ENCODE assay signal across 8 cellular contexts in genomic region chr12:10211975-10212622, GRCh38. TPM values are rescaled to one million over a fixed set of nuclear protein-coding genes. Genes with fewer than 3 reads are reported as not detected.
A peak's percentile ranks its signal among the peaks of the same experiment; 100 is the strongest.
DNase-seq lines count a peak whose midpoint lies in the region; ATAC-seq and TF ChIP-seq lines count a peak whose summit lies in the region.

No MANE protein-coding gene starts in this region.

- H3K9me2 ChIP-seq in DOHH2 (replicated peaks; ENCODE audit: control insufficient read depth, low read length) = no peaks in the 10 kb centered on the region

- H3K27ac ChIP-seq in DOHH2 (ENCODE audit: low read depth, low read length) (no peak overlapping the region), ascending aorta (peak overlapping the region; percentile 99 to 100), left ventricle myocardium inferior (replicated peaks) (peak overlapping the region; percentile 99), transverse colon (peak overlapping the region; percentile 97 to 98 (median 98))

- in situ Hi-C loops in transverse colon (cut with MboI; ENCODE audit: low pct_ligation_motif_present in 1 of 4, low pct_unique_long_range_greater_than_20kb in 1 of 4, low sequenced_read_pairs in 3 of 4) = no loop called here

- H3K27me3 ChIP-seq in DOHH2 (ENCODE audit: control insufficient read depth, low read length) = peaks cover 41% of the 10 kb centered on the region
- H3K27me3 ChIP-seq in ascending aorta = no peaks in the 10 kb centered on the region
- H3K27me3 ChIP-seq in left ventricle myocardium inferior (ENCODE audit: low read depth) = no peaks in the 10 kb centered on the region
- no peaks in the 10 kb centered on the region for H3K27me3 ChIP-seq in transverse colon

- peak overlapping the region; percentile 88 for H3K4me2 ChIP-seq in DOHH2 (ENCODE audit: low read length)

- 28 to 40% methylated on average over 30 to 38 of the region's 38 CpGs for WGBS in transverse colon (ENCODE audit: low coverage in 1 of 2), 2 donors

- DNase-seq in NCI-H146 (lab: John Stamatoyannopoulos, UW) (peak; percentile 97), T-helper 9 cell (peak; percentile 81), ascending aorta (ENCODE audit: low spot score in 2 of 2) (peak; percentile 97 to 99), left ventricle myocardium inferior (peak; percentile 98), pons (ENCODE audit: low spot score) (peak; percentile 96), transverse colon (peak; percentile 98)

- peak; percentile 88 for TF ChIP-seq POLR2A in transverse colon (IDR thresholded peaks at IDR 0.05)

- no peaks in the 10 kb centered on the region for H3K79me2 ChIP-seq in DOHH2 (ENCODE audit: control insufficient read depth, low read length)

- peak; percentile 76 for ATAC-seq in HG02571 (IDR thresholded peaks at IDR 0.05; ENCODE audit: unreplicated experiment)

- no peaks in the 10 kb centered on the region for H4K20me1 ChIP-seq in DOHH2 (ENCODE audit: control insufficient read depth, insufficient read depth, low read depth, low read length)

- H3F3A ChIP-seq in DOHH2 (ENCODE audit: control insufficient read depth, insufficient read depth) = no peaks in the 10 kb centered on the region

- H3K4me3 ChIP-seq in DOHH2 (ENCODE audit: low read length) = peak overlapping the region; percentile 81
- H3K4me3 ChIP-seq in ascending aorta = peak overlapping the region; percentile 90 to 93
- peak overlapping the region; percentile 84 for H3K4me3 ChIP-seq in left ventricle myocardium inferior
- H3K4me3 ChIP-seq in transverse colon = peak overlapping the region; percentile 63 to 84 (median 70)

- intact Hi-C loops in ascending aorta (cut with DNase I) = loop anchor here (1.0 to 10.0 kb wide), 6 partner anchors 150 to 1517 kb away; partner anchors contain the start of genes A2M, MAGOHB, RIMKLB and SMIM10L1
- intact Hi-C loops in left ventricle myocardium inferior (cut with micrococcal nuclease) = no loop called here
- intact Hi-C loops in transverse colon (cut with DNase I; ENCODE audit: low total_unique reads) = no loop called here

- TF ChIP-seq EP300 in transverse colon (IDR thresholded peaks at IDR 0.05; ENCODE audit: low read depth) = peak; percentile 95

- no peaks in the 10 kb centered on the region for H3K9me3 ChIP-seq in DOHH2 (ENCODE audit: control insufficient read depth, insufficient read depth, low read length)
- no peaks in the 10 kb centered on the region for H3K9me3 ChIP-seq in ascending aorta
- no peaks in the 10 kb centered on the region for H3K9me3 ChIP-seq in left ventricle myocardium inferior (replicated peaks)
- H3K9me3 ChIP-seq in transverse colon = no peaks in the 10 kb centered on the region

- no peaks in the 10 kb centered on the region for H3K36me3 ChIP-seq in DOHH2 (ENCODE audit: control insufficient read depth, low read length)
- H3K36me3 ChIP-seq in ascending aorta = no peaks in the 10 kb centered on the region
- H3K36me3 ChIP-seq in left ventricle myocardium inferior = peaks cover 6% of the 10 kb centered on the region
- H3K36me3 ChIP-seq in transverse colon = no peaks in the 10 kb centered on the region

- H3K4me1 ChIP-seq in DOHH2 (ENCODE audit: control insufficient read depth, low read length) = peaks cover 22% of the 10 kb centered on the region
- peaks cover 0 to 10% of the 10 kb centered on the region in 2 donors for H3K4me1 ChIP-seq in ascending aorta
- peaks cover 48% of the 10 kb centered on the region for H3K4me1 ChIP-seq in left ventricle myocardium inferior
- H3K4me1 ChIP-seq in transverse colon = peaks cover 0 to 25% (median 18%) of the 10 kb centered on the region in 4 donors

- TF ChIP-seq CTCF in DOHH2 (IDR thresholded peaks at IDR 0.05; ENCODE audit: low read depth, low read length, poor library complexity, severe bottlenecking) = no peak
- no peak for TF ChIP-seq CTCF in ascending aorta (IDR thresholded peaks at IDR 0.05)
- TF ChIP-seq CTCF in left ventricle myocardium inferior (IDR thresholded peaks at IDR 0.05; ENCODE audit: borderline replicate concordance) = no peak
- TF ChIP-seq CTCF in transverse colon (IDR thresholded peaks at IDR 0.05) = no peak

RNA-seq across cellular contexts. Expression of gene GABARAPL1, which starts 0.6 kb away (rescaled TPM):
- total RNA-seq in ascending aorta = 239 TPM
- total RNA-seq in left ventricle myocardium inferior = 360 TPM
- 10 to 100 TPM; 33.6 to 65.3 (median 59.5) TPM for total RNA-seq in transverse colon

RNA-seq across cellular contexts. Expression of gene TMEM52B, which starts 33.3 kb away (rescaled TPM):
- not detected for total RNA-seq in ascending aorta
- not detected for total RNA-seq in left ventricle myocardium inferior
- total RNA-seq in transverse colon = not detected

RNA-seq across cellular contexts. Expression of gene OLR1, which starts 40.2 kb away (rescaled TPM):
- total RNA-seq in ascending aorta (2.1 TPM), left ventricle myocardium inferior (0.55 TPM), transverse colon (under 1 TPM in 1 of 4 donors, not detected in 3; 0.96 TPM)
